Comparison of ENCODE assay signal across 9 cellular contexts in the genomic region with DNA sequence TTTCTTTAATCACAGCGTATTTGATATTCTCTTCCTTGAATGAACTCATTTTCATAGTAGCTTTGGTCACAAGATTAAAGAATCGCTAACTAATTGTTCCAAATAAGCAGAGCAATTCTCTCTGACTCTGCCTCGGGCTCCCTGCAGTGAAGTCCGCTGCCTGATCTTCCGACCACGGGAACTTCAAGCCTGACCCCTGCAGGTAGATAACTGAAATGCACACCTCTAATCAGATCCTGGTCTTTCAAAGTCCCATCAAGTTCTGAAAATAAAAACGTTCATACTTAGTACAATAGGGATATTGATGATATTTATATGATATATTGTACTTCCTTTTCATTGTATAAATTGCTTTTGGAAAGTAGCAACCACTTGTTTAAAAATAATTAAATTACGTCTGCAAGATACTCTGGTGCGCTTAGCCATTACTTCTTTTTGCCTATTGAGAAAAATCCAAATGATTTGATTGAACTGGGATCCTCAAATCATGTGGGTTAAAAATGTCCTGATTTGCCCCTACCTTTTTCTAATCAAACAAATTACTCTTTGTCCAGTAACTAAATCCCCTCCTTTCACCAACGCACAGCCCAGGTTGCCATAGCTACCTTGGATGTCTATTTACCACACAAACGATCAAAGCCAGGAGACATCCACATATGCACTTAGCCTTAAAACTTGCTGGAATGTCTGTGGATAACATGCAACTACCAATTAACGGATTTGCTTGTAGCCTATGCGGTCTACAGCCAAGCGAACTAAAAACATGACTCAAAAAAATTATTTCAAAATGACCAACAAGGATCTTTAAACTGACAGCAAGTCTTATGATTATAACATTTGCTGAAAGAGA. TPM values are rescaled to one million over a fixed set of nuclear protein-coding genes. Genes with fewer than 3 reads are reported as not detected.
DNase-seq lines count a peak whose midpoint lies in the region; ATAC-seq and TF ChIP-seq lines count a peak whose summit lies in the region.
"Had no signal": no experiment of that assay in that cellular context is flagged by ENCODE, and none has a peak within 500 bp of the region (broad histone marks: within the 10 kb centered on the region; RNA-seq: fewer than 3 reads in every experiment).

No MANE protein-coding gene starts in this region.

- no peaks in the 10 kb centered on the region for H3K36me3 Mint-ChIP-seq in naive B cell

- POLR2A ChIA-PET in PC-9 (lab: Charles Lee; ENCODE audit: unreplicated experiment): no interaction called here

- TF ChIP-seq CTCF in BE2C (IDR thresholded peaks at IDR 0.05; ENCODE audit: low read depth, low read length) (peak; percentile 73), PC-9 (conservative IDR thresholded peaks at IDR 0.05) (peak; percentile 68)

- peak; percentile 84 for ATAC-seq in GM18907 (IDR thresholded peaks at IDR 0.05; ENCODE audit: unreplicated experiment)
- ATAC-seq in naive B cell (ENCODE audit: low read depth in 2 of 2): peak; percentile 46 to 58
- no peak for ATAC-seq in HG03457 (IDR thresholded peaks at IDR 0.05; ENCODE audit: unreplicated experiment)

- H3K4me2 ChIP-seq in PC-9: peak overlapping the region; percentile 96

- peaks cover 0 to 5% (median 0%) of the 10 kb centered on the region in 7 donors for H3K9me3 Mint-ChIP-seq in naive B cell
- H3K9me3 Mint-ChIP-seq: IgD-negative memory B cell had no signal

- H4K20me1 ChIP-seq in PC-9 (ENCODE audit: insufficient read depth): no peaks in the 10 kb centered on the region

- H3K9me3 ChIP-seq in BE2C: no peaks in the 10 kb centered on the region
- no peaks in the 10 kb centered on the region for H3K9me3 ChIP-seq in PC-9 (ENCODE audit: insufficient read depth, low read depth)

- no peaks in the 10 kb centered on the region for H3K27me3 ChIP-seq in BE2C
- no peaks in the 10 kb centered on the region for H3K27me3 ChIP-seq in PC-9 (ENCODE audit: insufficient read depth, low read depth)

- TF ChIP-seq POLR2A in erythroblast (IDR thresholded peaks at IDR 0.05; ENCODE audit: low read length): no peak

- H3K9me2 ChIP-seq in PC-9 (ENCODE audit: insufficient read depth): no peaks in the 10 kb centered on the region

- H3K36me3 ChIP-seq in BE2C (no peaks in the 10 kb centered on the region), PC-9 (ENCODE audit: low read depth) (no peaks in the 10 kb centered on the region)

- peaks cover 85% of the 10 kb centered on the region for H3K79me2 ChIP-seq in PC-9 (ENCODE audit: low read depth)

- BruUV-seq in PC-9 (replicated peaks; lab: Mats Ljungman, UMichigan): no TSS peak

- CTCF ChIA-PET in PC-9 (lab: Charles Lee): interaction anchor here (0.6 to 0.9 kb wide), 2 partner anchors 15 to 1957 kb away, joined by 3 to 5 read pairs; no protein-coding TSS in a partner anchor

- H3K4me1 ChIP-seq in BE2C (no peaks in the 10 kb centered on the region; the same call in none of the 2 replicates), PC-9 (replicated peaks; ENCODE audit: insufficient read depth) (peaks cover 49% of the 10 kb centered on the region)

- peaks cover 27 to 39% (median 27%) of the 10 kb centered on the region in 3 donors for H3K27me3 Mint-ChIP-seq in naive B cell

- H3K27ac Mint-ChIP-seq in naive B cell: no peak overlapping the region
- H3K27ac Mint-ChIP-seq: IgD-negative memory B cell had no signal

- H3K4me3 ChIP-seq in BE2C (ENCODE audit: low read depth, low read length) (peak overlapping the region; percentile 32), PC-9 (peak overlapping the region; percentile 63; the same call in 1 of the 2 replicates)

- peak overlapping the region; percentile 91 for H3K27ac ChIP-seq in PC-9

- peak overlapping the region in 2 of 8 donors; percentile 29 to 54 for H3K4me3 Mint-ChIP-seq in naive B cell
- H3K4me3 Mint-ChIP-seq: IgD-negative memory B cell had no signal

- H3F3A ChIP-seq in PC-9 (ENCODE audit: insufficient read depth, low read depth): peaks cover 34% of the 10 kb centered on the region

- DNase-seq in BE2C: peak; percentile 49
- peak; percentile 50 for DNase-seq in HT-29 (ENCODE audit: low spot score)
- peak in 1 of 2 experiments; percentile 43 for DNase-seq in PC-9
- DNase-seq in erythroblast (lab: John Stamatoyannopoulos, UW): peak; percentile 34 to 51
- DNase-seq in naive B cell: peak; percentile 23
- DNase-seq in stimulated activated CD4-positive, alpha-beta T cell treated with anti-CD3 and anti-CD28 coated beads, Interleukin-2, amount 100 ng/mL, for 24 hours: no peak

- H3K4me1 Mint-ChIP-seq in naive B cell: peaks cover 10 to 19% (median 11%) of the 10 kb centered on the region in 3 donors

- no peak overlapping the region for H2AFZ ChIP-seq in PC-9

- intact Hi-C loops in PC-9 (cut with micrococcal nuclease; ENCODE audit: unreplicated experiment): loop anchor here (1.0 to 10.0 kb wide), 4 partner anchors 106 to 426 kb away; no protein-coding TSS in a partner anchor

RNA-seq across cellular contexts. Expression of gene MID1, which starts 4.2 kb away (rescaled TPM):
- 2.2 TPM for polyA plus RNA-seq in BE2C (2012; ENCODE audit: insufficient read depth, insufficient read length, low read depth)
- 5.5 and 5.7 TPM in 2 replicates for total RNA-seq in HT-29 (2014; rRNA removed; shearing (Covaris generic))
- 57.0 and 79.5 TPM in 2 replicates for total RNA-seq in PC-9 (2021)
- polyA plus RNA-seq in naive B cell (ENCODE audit: low read depth in 6 of 6): 1 to 10 TPM in 1 of 6 donors, under 1 TPM in 4, not detected in 1; 0.06 to 1.3 (median 0.40) TPM

Comparison
In these comparisons a context has a peak if more than half of its experiments do, and no peak if none do; other contexts are left out.
1. DNase-seq: peak in BE2C (single experiment), HT-29 (single experiment), erythroblast (2 of 2) and naive B cell (single experiment); none in stimulated activated CD4-positive, alpha-beta T cell treated with anti-CD3 and anti-CD28 coated beads, Interleukin-2, amount 100 ng/mL, for 24 hours (0 of 2).